ENCODE assay signal across 8 cellular contexts in the genomic region with DNA sequence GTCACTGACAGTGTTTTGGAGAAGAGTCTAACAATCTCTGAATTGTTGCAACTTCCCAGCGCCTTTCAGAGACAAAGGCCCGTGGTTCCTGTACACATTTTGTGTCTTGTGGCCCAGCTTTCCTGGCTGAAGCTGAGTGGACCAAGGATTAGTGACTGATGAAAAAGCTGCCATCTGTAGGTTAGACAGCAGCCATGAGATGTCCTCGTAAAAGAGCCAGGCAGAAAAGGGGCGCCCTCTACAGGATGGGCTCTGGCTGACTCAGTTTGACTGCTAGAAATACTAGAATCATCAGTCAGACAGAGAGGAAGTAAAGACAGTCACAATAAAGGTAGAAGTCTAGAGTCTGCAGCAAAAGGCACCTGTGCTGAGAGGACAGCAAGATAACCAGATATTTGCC. TPM values are rescaled to one million over a fixed set of nuclear protein-coding genes. Genes with fewer than 3 reads are reported as not detected.
DNase-seq lines count a peak whose midpoint lies in the region; ATAC-seq and TF ChIP-seq lines count a peak whose summit lies in the region.

No MANE protein-coding gene starts in this region.

- no peak overlapping the region for H3K27ac Mint-ChIP-seq in H9
- H3K27ac Mint-ChIP-seq in activated naive CD4-positive, alpha-beta T cell treated with anti-CD3 and anti-CD28 coated beads, Interleukin-2, amount 50 U/mL, for 72 hours, result no peak overlapping the region

- no peak overlapping the region for H4K91ac ChIP-seq in H9 (ENCODE audit: insufficient read length, low read depth, low read length)

- peak; percentile 73 to 79 for ATAC-seq in activated naive CD4-positive, alpha-beta T cell treated with anti-CD3 and anti-CD28 coated beads, Interleukin-2, amount 50 U/mL, for 72 hours
- no peak for ATAC-seq in GM19324 (IDR thresholded peaks at IDR 0.05; ENCODE audit: low FRiP score, unreplicated experiment)

- no peak overlapping the region for H3K4ac ChIP-seq in H9 (ENCODE audit: low read depth, low read length)

- H3K56ac ChIP-seq in H9 (ENCODE audit: insufficient read length, low read depth, low read length), result no peak overlapping the region

- H3K9me3 ChIP-seq in H9 (ENCODE audit: control insufficient read depth, low read depth, low read length), result no peaks in the 10 kb centered on the region

- H4K5ac ChIP-seq in H9 (ENCODE audit: insufficient read length, low read depth, low read length), result no peak overlapping the region

- no peaks in the 10 kb centered on the region for H3K23me2 ChIP-seq in H9 (ENCODE audit: insufficient read length, low read depth, low read length, poor library complexity, severe bottlenecking)

- no peaks in the 10 kb centered on the region for H3K9me3 Mint-ChIP-seq in H9
- no peaks in the 10 kb centered on the region for H3K9me3 Mint-ChIP-seq in activated naive CD4-positive, alpha-beta T cell treated with anti-CD3 and anti-CD28 coated beads, Interleukin-2, amount 50 U/mL, for 72 hours

- H3K36me3 ChIP-seq in kidney epithelial cell (ENCODE audit: control insufficient read depth, insufficient read depth, low read length), result no peaks in the 10 kb centered on the region

- no peaks in the 10 kb centered on the region; the same call in 1 of the 2 replicates for H3K4me1 ChIP-seq in H9 (ENCODE audit: insufficient read depth, low read length)

- H3K4me1 Mint-ChIP-seq in H9, result peaks cover 7 to 13% of the 10 kb centered on the region in 2 experiments

- no CpG with 5 or more reads among the region's 4 CpGs for WGBS in H9 (ENCODE audit: extremely low coverage, insufficient read length, low lambda C conversion rate)

- no peak overlapping the region for H3K27ac ChIP-seq in H9 (ENCODE audit: insufficient read length, low read depth, low read length)

- no peak overlapping the region for H3K9ac ChIP-seq in H9 (ENCODE audit: extremely low read depth, insufficient read length, low read length)

- H3T11ph ChIP-seq in H9 (ENCODE audit: low read length), result no peak overlapping the region

- no peak overlapping the region for H3K23ac ChIP-seq in H9 (ENCODE audit: insufficient read length, low read depth, low read length)

- no peaks in the 10 kb centered on the region for H3K27me3 ChIP-seq in H9 (ENCODE audit: insufficient read depth, low read length)
- H3K27me3 ChIP-seq in kidney epithelial cell (ENCODE audit: control insufficient read depth, insufficient read depth, low read length), result no peaks in the 10 kb centered on the region

- no peaks in the 10 kb centered on the region for H3K36me3 Mint-ChIP-seq in H9 (ENCODE audit: insufficient read depth in 1 of 3, low read depth in 3 of 3)
- H3K36me3 Mint-ChIP-seq in activated naive CD4-positive, alpha-beta T cell treated with anti-CD3 and anti-CD28 coated beads, Interleukin-2, amount 50 U/mL, for 72 hours, result no peaks in the 10 kb centered on the region

- no peak overlapping the region for H4K8ac ChIP-seq in H9 (replicated peaks; ENCODE audit: insufficient read length, low read depth, low read length)

- H3K4me3 ChIP-seq in kidney epithelial cell (ENCODE audit: low read depth, low read length), result no peak overlapping the region

- no peaks in the 10 kb centered on the region; the same call in 1 of the 2 replicates for H3K27me3 Mint-ChIP-seq in H9 (ENCODE audit: low read depth)

- H3K79me1 ChIP-seq in H9 (ENCODE audit: insufficient read depth, low read depth, low read length, poor library complexity, severe bottlenecking), result no peaks in the 10 kb centered on the region

- H3K79me2 ChIP-seq in H9 (ENCODE audit: insufficient read depth, low read length), result no peaks in the 10 kb centered on the region

- H2BK5ac ChIP-seq in H9 (ENCODE audit: insufficient read length, low read length), result no peak overlapping the region

- H4K20me1 ChIP-seq in H9 (ENCODE audit: control insufficient read depth, insufficient read depth, insufficient read length), result no peaks in the 10 kb centered on the region

- no peak overlapping the region for H2BK20ac ChIP-seq in H9 (ENCODE audit: low read depth, low read length, poor library complexity, severe bottlenecking)

- H3K4me3 Mint-ChIP-seq in H9, result no peak overlapping the region

- H2BK12ac ChIP-seq in H9 (ENCODE audit: insufficient read length, low read depth, low read length), result no peak overlapping the region

- DNase-seq in Ammon's horn (ENCODE audit: low spot score) (peak; percentile 54), H9 (peak; percentile 82), SHP77 treated with DMSO at 0.1 percent for 48 hours (lab: John Stamatoyannopoulos, UW) (peak; percentile 14), kidney epithelial cell (ENCODE audit: low read depth) (no peak), DMS79 (lab: John Stamatoyannopoulos, UW) (no peak)
- DNase-seq in activated naive CD4-positive, alpha-beta T cell treated with anti-CD3 and anti-CD28 coated beads, Interleukin-2, amount 50 U/mL, for 72 hours (ENCODE audit: low spot score in 2 of 2), result peak; percentile 57 to 72
- DNase-seq in stimulated activated CD8-positive, alpha-beta memory T cell treated with anti-CD3 and anti-CD28 coated beads, Interleukin-4, amount 100 ng/mL, for 48 hours, result peak; percentile 79

- H2AK5ac ChIP-seq in H9 (ENCODE audit: insufficient read length, low read length), result no peak overlapping the region

- H3K18ac ChIP-seq in H9 (ENCODE audit: insufficient read length, low read depth, low read length), result no peak overlapping the region

- no peak overlapping the region for H3K4me2 ChIP-seq in H9 (ENCODE audit: insufficient read depth, insufficient read length, low read length)

- H3K14ac ChIP-seq in H9 (ENCODE audit: insufficient read depth, low read length), result no peak overlapping the region

- H2BK120ac ChIP-seq in H9 (ENCODE audit: low read depth, low read length, poor library complexity, severe bottlenecking), result no peak overlapping the region

- H2BK15ac ChIP-seq in H9 (ENCODE audit: low read depth, low read length), result no peak overlapping the region

- peak; percentile 88 for TF ChIP-seq CTCF in H9 (conservative IDR thresholded peaks at IDR 0.05)
- TF ChIP-seq CTCF in kidney epithelial cell (IDR thresholded peaks at IDR 0.05; ENCODE audit: insufficient read depth, low read length, poor library complexity, severe bottlenecking), result peak; percentile 42

- no peak overlapping the region for H2AFZ ChIP-seq in H9 (ENCODE audit: low read length)

RNA-seq across cellular contexts. Expression of a gene that starts 26.5 kb away (rescaled TPM):
- total RNA-seq in H9 (2021) (37.9 and 38.1 TPM in 2 replicates), kidney epithelial cell (39.0 and 49.6 TPM in 2 replicates)
- total RNA-seq in activated naive CD4-positive, alpha-beta T cell treated with anti-CD3 and anti-CD28 coated beads, Interleukin-2, amount 50 U/mL, for 72 hours, result 10 to 100 TPM; 33.6 to 39.1 TPM

Comparison
In these comparisons a context has a peak if more than half of its experiments do, and no peak if none do; other contexts are left out.
1. DNase-seq: peak in Ammon's horn (single experiment), H9 (single experiment), SHP77 treated with DMSO at 0.1 percent for 48 hours (single experiment), activated naive CD4-positive, alpha-beta T cell treated with anti-CD3 and anti-CD28 coated beads, Interleukin-2, amount 50 U/mL, for 72 hours (2 of 2) and stimulated activated CD8-positive, alpha-beta memory T cell treated with anti-CD3 and anti-CD28 coated beads, Interleukin-4, amount 100 ng/mL, for 48 hours (single experiment); none in kidney epithelial cell (single experiment) and DMS79 (single experiment).